15 cellular contexts compared by ENCODE assay signal in the genomic region with DNA sequence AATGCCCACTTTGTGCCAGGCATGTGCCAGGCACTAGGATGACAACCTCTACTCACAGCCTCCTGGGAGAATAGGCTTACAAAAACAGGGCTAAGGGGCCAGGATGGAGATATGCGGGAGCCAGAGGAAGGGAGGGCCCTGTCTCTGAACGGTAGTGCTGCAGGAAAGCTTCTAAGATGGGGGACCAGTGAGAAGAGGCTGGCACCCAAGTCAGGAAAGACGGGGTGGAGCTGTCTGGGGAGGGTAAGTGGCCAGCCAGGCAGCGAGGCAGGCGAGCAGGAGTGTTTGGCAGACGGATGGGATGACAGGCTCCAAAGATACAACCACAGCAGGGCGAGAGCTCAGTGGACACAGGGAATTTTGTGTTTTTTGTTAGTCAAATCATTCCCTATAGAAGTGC. TPM values are rescaled to one million over a fixed set of nuclear protein-coding genes. Genes with fewer than 3 reads are reported as not detected.
DNase-seq lines count a peak whose midpoint lies in the region; ATAC-seq and TF ChIP-seq lines count a peak whose summit lies in the region.
"Had no signal": no experiment of that assay in that cellular context is flagged by ENCODE, and none has a peak within 500 bp of the region (broad histone marks: within the 10 kb centered on the region; RNA-seq: fewer than 3 reads in every experiment).

No MANE protein-coding gene starts in this region.

- H3K4me3 ChIP-seq in psoas muscle (no peak overlapping the region), vagina (no peak overlapping the region)
- H3K4me3 ChIP-seq: body of pancreas had no signal

- WGBS in psoas muscle, 3 donors = 37 to 56% (median 43%) methylated on average over 7 of the region's 7 CpGs

- H3K27me3 ChIP-seq in psoas muscle (ENCODE audit: insufficient read depth in 3 of 3, low read length in 2 of 3) = no peaks in the 10 kb centered on the region
- no peaks in the 10 kb centered on the region for H3K27me3 ChIP-seq in vagina
- H3K27me3 ChIP-seq: body of pancreas, foreskin keratinocyte had no signal

- TF ChIP-seq CTCF in psoas muscle (IDR thresholded peaks at IDR 0.05) = no peak
- TF ChIP-seq CTCF in vagina (IDR thresholded peaks at IDR 0.05) = no peak

- H3K4me1 ChIP-seq in psoas muscle = peaks cover 45% of the 10 kb centered on the region
- H3K4me1 ChIP-seq in vagina = peaks cover 31% of the 10 kb centered on the region
- H3K4me1 ChIP-seq: foreskin keratinocyte had no signal

- DNase-seq in left cardiac atrium = peak; percentile 49
- no peak for DNase-seq in Right ventricle myocardium inferior (ENCODE audit: missing footprints)
- peak; percentile 33 for DNase-seq in globus pallidus (ENCODE audit: low spot score)
- DNase-seq in psoas muscle = no peak
- no peak for DNase-seq in vagina (ENCODE audit: extremely low spot score in 2 of 2)
- DNase-seq in NCI-H1105 treated with DMSO at 0.1 percent for 48 hours (lab: John Stamatoyannopoulos, UW) = no peak
- DNase-seq: body of pancreas; effector memory CD4-positive, alpha-beta T cell; foreskin keratinocyte; NCI-H526 treated with DMSO at 0.1 percent for 48 hours; occipital lobe; stimulated activated CD4-positive, alpha-beta T cell treated with anti-CD3 and anti-CD28 coated beads, Interleukin-12 subunit alpha, Interleukin-12 subunit beta, amount 100 ng/mL, for 4 hours; SW 1271 had no signal

- no peak for TF ChIP-seq POLR2A in vagina (IDR thresholded peaks at IDR 0.05)

- ATAC-seq in left cardiac atrium (peak; percentile 50 to 51), Right ventricle myocardium inferior (no peak), psoas muscle (peak in 3 of 4 donors; percentile 7 to 49 (median 26)), GM21825 (IDR thresholded peaks at IDR 0.05; ENCODE audit: unreplicated experiment) (no peak), HG02970 (IDR thresholded peaks at IDR 0.05; ENCODE audit: low FRiP score, unreplicated experiment) (no peak)
- ATAC-seq: body of pancreas, foreskin keratinocyte had no signal

- H3K27ac ChIP-seq in psoas muscle (peak overlapping the region; percentile 72), vagina (no peak overlapping the region)
- H3K27ac ChIP-seq: foreskin keratinocyte had no signal

- intact Hi-C loops in left cardiac atrium (cut with DNase I) (no loop called here), Right ventricle myocardium inferior (cut with DNase I) (no loop called here), psoas muscle (cut with DNase I) (no loop called here), vagina (cut with DNase I) (no loop called here)

- no peaks in the 10 kb centered on the region for H3K9me3 ChIP-seq in psoas muscle
- H3K9me3 ChIP-seq in vagina = no peaks in the 10 kb centered on the region
- H3K9me3 ChIP-seq: body of pancreas had no signal

- H3K36me3 ChIP-seq in psoas muscle (ENCODE audit: insufficient read depth in 1 of 2, low read depth in 1 of 2) = peaks cover 0 to 53% of the 10 kb centered on the region in 2 donors
- H3K36me3 ChIP-seq in vagina = peaks cover 0 to 6% of the 10 kb centered on the region in 2 donors

RNA-seq across cellular contexts. Expression of a gene that starts 44.7 kb away (rescaled TPM):
- total RNA-seq in left cardiac atrium (100 to 1,000 TPM; 337 to 408 TPM), Right ventricle myocardium inferior (533 TPM), psoas muscle (100 to 1,000 TPM; 170 to 259 (median 255) TPM), vagina (201 TPM)
- polyA plus RNA-seq in psoas muscle = 100 to 1,000 TPM; 111 to 166 (median 125) TPM

Comparison
In these comparisons a context has a peak if more than half of its experiments do, and no peak if none do; other contexts are left out.
1. ATAC-seq: peak in left cardiac atrium (2 of 2) and psoas muscle (3 of 4); none in Right ventricle myocardium inferior (single experiment), GM21825 (single experiment) and HG02970 (single experiment).
2. DNase-seq: peak in left cardiac atrium (single experiment) and globus pallidus (single experiment); none in Right ventricle myocardium inferior (single experiment), psoas muscle (0 of 2), vagina (0 of 2) and NCI-H1105 treated with DMSO at 0.1 percent for 48 hours (single experiment).